2 cellular contexts compared by ENCODE assay signal in genomic region chr3:53426918-53427317, GRCh38.
TF ChIP-seq lines count a peak whose summit lies in the region.

No MANE protein-coding gene starts in this region.

TF ChIP-seq in SK-N-SH, 30 proteins besides CTCF, POLR2A, EP300 and RAD21 (continued from another document):
- no peak for TF ChIP-seq FOXM1 (IDR thresholded peaks at IDR 0.05; ENCODE audit: low read depth)

TF ChIP-seq in SK-N-SH treated with all-trans-retinoic acid at 6 μM for 48 hours, 23 proteins besides CTCF, POLR2A, EP300 and RAD21 (continued from another document):
- TF ChIP-seq TSHZ2 (CRISPR knock-in tag; IDR thresholded peaks at IDR 0.05), result no peak
- no peak for TF ChIP-seq POU6F1 (CRISPR knock-in tag; IDR thresholded peaks at IDR 0.05; ENCODE audit: borderline replicate concordance, low read depth)
- no peak for TF ChIP-seq CREB5 (CRISPR knock-in tag; IDR thresholded peaks at IDR 0.05; ENCODE audit: low read depth)
- TF ChIP-seq BACH2 (CRISPR knock-in tag; IDR thresholded peaks at IDR 0.05; ENCODE audit: borderline replicate concordance), result no peak
- no peak for TF ChIP-seq PPARA (CRISPR knock-in tag; IDR thresholded peaks at IDR 0.05; ENCODE audit: borderline replicate concordance)
- TF ChIP-seq TCF4 (CRISPR knock-in tag; IDR thresholded peaks at IDR 0.05; ENCODE audit: borderline replicate concordance), result no peak
- TF ChIP-seq ZNF8 (CRISPR knock-in tag; IDR thresholded peaks at IDR 0.05), result no peak
- TF ChIP-seq ZC3H10 (CRISPR knock-in tag; IDR thresholded peaks at IDR 0.05), result no peak
- no peak for TF ChIP-seq ARNTL (CRISPR knock-in tag; IDR thresholded peaks at IDR 0.05; ENCODE audit: borderline replicate concordance, low read depth)
- no peak for TF ChIP-seq RARB (CRISPR knock-in tag; IDR thresholded peaks at IDR 0.05)
